In genomic region chr12:10130042-10130441, GRCh38 we compare ENCODE assay signal across 8 cellular contexts. TPM values are rescaled to one million over a fixed set of nuclear protein-coding genes. Genes with fewer than 3 reads are reported as not detected.
A peak's percentile ranks its signal among the peaks of the same experiment; 100 is the strongest.
DNase-seq lines count a peak whose midpoint lies in the region; ATAC-seq, FAIRE-seq and TF ChIP-seq lines count a peak whose summit lies in the region.

Gene CLEC7A (minus strand): TSS chr12:10130199. CDS start chr12:10130082, 117 bp downstream.

- H3K4me1 ChIP-seq in H1 (replicated peaks in 1 of 4; ENCODE audit: control insufficient read depth in 3 of 4, insufficient read depth in 4 of 4, low read length in 3 of 4) (peaks cover 0 to 11% (median 7%) of the 10 kb centered on the region in 4 experiments; a peak in 4 of 7 replicates), tibial artery (no peaks in the 10 kb centered on the region), kidney (ENCODE audit: control insufficient read depth in 1 of 2, insufficient read depth in 1 of 2, low read depth in 1 of 2, low read length in 2 of 2) (peaks cover 0 to 4% of the 10 kb centered on the region in 2 donors)

- no peak within 1 kb of the TSS for H2BK5ac ChIP-seq in H1 (ENCODE audit: low read depth, low read length)

- no peak for TF ChIP-seq CTCF in natural killer cell (IDR thresholded peaks at IDR 0.05)
- no peak for TF ChIP-seq CTCF in H1 (IDR thresholded peaks at IDR 0.05; ENCODE audit: control extremely low read depth in 1 of 3, insufficient read depth in 1 of 3, low read depth in 1 of 3, low read length in 3 of 3)
- TF ChIP-seq CTCF in tibial artery (IDR thresholded peaks at IDR 0.05), result no peak
- no peak for TF ChIP-seq CTCF in kidney (IDR thresholded peaks at IDR 0.05; ENCODE audit: borderline replicate concordance, extremely low read depth, insufficient read depth)

- H2BK15ac ChIP-seq in H1 (ENCODE audit: low read length), result no peak within 1 kb of the TSS

- no peak for FAIRE-seq in H1 (lab: Jason Lieb, UNC)
- FAIRE-seq in kidney (lab: Jason Lieb, UNC), result no peak

- H3K9me3 ChIP-seq in H1 (ENCODE audit: insufficient read depth in 2 of 2, low read depth in 1 of 2, low read length in 1 of 2) (no peaks in the 10 kb centered on the region), tibial artery (no peaks in the 10 kb centered on the region), kidney (ENCODE audit: control insufficient read depth in 1 of 2, low read length in 2 of 2) (no peaks in the 10 kb centered on the region)

- H3K36me3 Mint-ChIP-seq in natural killer cell, result no peaks in the 10 kb centered on the region
- H3K36me3 Mint-ChIP-seq in natural killer cell treated with Interleukin-12 subunit alpha and Interleukin-12 subunit beta and Interleukin-15 and Interleukin-18, amount 100 ng/mL, for 72 hours, result no peaks in the 10 kb centered on the region

- H3K4ac ChIP-seq in H1 (replicated peaks; ENCODE audit: insufficient read length, low read depth, low read length), result no peak within 1 kb of the TSS

- no peak within 1 kb of the TSS for H3K23ac ChIP-seq in H1 (ENCODE audit: insufficient read length)

- no peaks in the 10 kb centered on the region for H3K36me3 ChIP-seq in H1 (ENCODE audit: control insufficient read depth in 2 of 4, insufficient read depth in 4 of 4, low read length in 3 of 4)
- H3K36me3 ChIP-seq in tibial artery, result no peaks in the 10 kb centered on the region
- no peaks in the 10 kb centered on the region for H3K36me3 ChIP-seq in kidney (ENCODE audit: control insufficient read depth in 1 of 2, insufficient read depth in 2 of 2, low read length in 2 of 2)

- H3K14ac ChIP-seq in H1 (ENCODE audit: insufficient read length), result no peak within 1 kb of the TSS

- H3K9me3 Mint-ChIP-seq in natural killer cell, result no peaks in the 10 kb centered on the region
- no peaks in the 10 kb centered on the region for H3K9me3 Mint-ChIP-seq in natural killer cell treated with Interleukin-12 subunit alpha and Interleukin-12 subunit beta and Interleukin-15 and Interleukin-18, amount 100 ng/mL, for 72 hours

- intact Hi-C loops in natural killer cell (cut with micrococcal nuclease), result no loop called here
- intact Hi-C loops in tibial artery (cut with DNase I; ENCODE audit: low total_unique reads), result no loop called here
- intact Hi-C loops in kidney (cut with DNase I), result no loop called here

- WGBS in H1 (ENCODE audit: extremely low coverage in 1 of 2, insufficient coverage in 1 of 2, insufficient read length in 1 of 2, insufficient replicate concordance in 2 of 2, low coverage in 1 of 2, low lambda C conversion rate in 2 of 2, missing lambda C conversion rate in 1 of 2), 2 experiments, result 86% methylated on average over 1 of the region's 1 CpG; no CpG with 5 or more reads in 1 of the 2 experiments

- POLR2A ChIA-PET in H1 (lab: Charles Lee; ENCODE audit: partially characterized antibody), result interaction anchor here (1.2 kb wide), 1 partner anchor 23 kb away, joined by 4 read pairs; no protein-coding TSS in a partner anchor

- H4K5ac ChIP-seq in H1 (ENCODE audit: insufficient read length, low read depth, low read length), result no peak within 1 kb of the TSS

- no peak within 1 kb of the TSS for H2BK12ac ChIP-seq in H1 (ENCODE audit: low read depth, low read length)

- H3K4me2 ChIP-seq in H1 (ENCODE audit: insufficient read depth in 1 of 2, low read depth in 2 of 2, low read length in 2 of 2), result no peak within 1 kb of the TSS

- no peak within 1 kb of the TSS; the same call in 1 of the 2 replicates for H2BK20ac ChIP-seq in H1 (ENCODE audit: low read length)

- TF ChIP-seq RAD21 in H1 (IDR thresholded peaks at IDR 0.05 in 1 of 2, conservative IDR thresholded peaks at IDR 0.05 in 1 of 2; ENCODE audit: low read depth in 2 of 2, low read length in 2 of 2), result no peak

- DNase-seq in natural killer cell (no peak), H1 (ENCODE audit: low read depth in 1 of 2, low spot score in 2 of 2) (no peak), tibial artery (no peak), NCI-H526 treated with DMSO at 0.1 percent for 48 hours (lab: John Stamatoyannopoulos, UW) (no peak), kidney (no peak), erythroblast (lab: John Stamatoyannopoulos, UW) (no peak)
- DNase-seq in natural killer cell treated with Interleukin-12 subunit alpha and Interleukin-12 subunit beta and Interleukin-15 and Interleukin-18, amount 100 ng/mL, for 72 hours (ENCODE audit: low spot score), result no peak

- H3K56ac ChIP-seq in H1 (replicated peaks; ENCODE audit: insufficient read length, low read depth, low read length), result no peak within 1 kb of the TSS

- H4K8ac ChIP-seq in H1 (ENCODE audit: extremely low read depth, insufficient read depth, low read length), result no peak within 1 kb of the TSS

- no peak within 1 kb of the TSS for H3K27ac Mint-ChIP-seq in natural killer cell
- no peak within 1 kb of the TSS for H3K27ac Mint-ChIP-seq in natural killer cell treated with Interleukin-12 subunit alpha and Interleukin-12 subunit beta and Interleukin-15 and Interleukin-18, amount 100 ng/mL, for 72 hours

- no peaks in the 10 kb centered on the region for H3K23me2 ChIP-seq in H1 (ENCODE audit: low read depth, low read length)

- no peak for ATAC-seq in natural killer cell
- no peak for ATAC-seq in natural killer cell treated with Interleukin-12 subunit alpha and Interleukin-12 subunit beta and Interleukin-15 and Interleukin-18, amount 100 ng/mL, for 72 hours
- ATAC-seq in HG03571 (IDR thresholded peaks at IDR 0.05; ENCODE audit: unreplicated experiment), result peak; percentile 79

- no peaks in the 10 kb centered on the region for H3K79me2 ChIP-seq in H1 (ENCODE audit: control insufficient read depth in 1 of 2, insufficient read depth in 2 of 2, low read length in 2 of 2)

- no peak within 1 kb of the TSS for H3K4me3 Mint-ChIP-seq in natural killer cell
- no peak within 1 kb of the TSS for H3K4me3 Mint-ChIP-seq in natural killer cell treated with Interleukin-12 subunit alpha and Interleukin-12 subunit beta and Interleukin-15 and Interleukin-18, amount 100 ng/mL, for 72 hours

- H4K91ac ChIP-seq in H1 (replicated peaks; ENCODE audit: insufficient read length, low read length), result no peak within 1 kb of the TSS

- H4K20me1 ChIP-seq in H1 (replicated peaks in 1 of 2; ENCODE audit: control insufficient read depth in 1 of 2, insufficient read depth in 2 of 2, low read length in 2 of 2), result no peaks in the 10 kb centered on the region

- H2BK120ac ChIP-seq in H1 (replicated peaks; ENCODE audit: low read depth, low read length), result no peak within 1 kb of the TSS

- no peaks in the 10 kb centered on the region for H3K79me1 ChIP-seq in H1 (ENCODE audit: low read depth, low read length)

- no peak within 1 kb of the TSS for H3K9ac ChIP-seq in H1 (replicated peaks in 1 of 4; ENCODE audit: extremely low read depth in 1 of 4, low read depth in 3 of 4, low read length in 3 of 4)
- H3K9ac ChIP-seq in kidney (ENCODE audit: low read length in 2 of 2), result no peak within 1 kb of the TSS

- CTCF ChIA-PET in H1 (lab: Charles Lee; ENCODE audit: partially characterized antibody), result interaction anchor here (0.7 to 2.6 kb wide), 7 partner anchors 10 to 1605 kb away, joined by 3 to 14 read pairs (median 4); partner anchors contain the start of gene CLEC12B

- H3K18ac ChIP-seq in H1 (ENCODE audit: extremely low read depth, low read length), result no peak within 1 kb of the TSS

- H3K27ac ChIP-seq in H1 (ENCODE audit: low read depth, low read length) (no peak within 1 kb of the TSS), tibial artery (no peak within 1 kb of the TSS), kidney (ENCODE audit: low read depth in 2 of 2, low read length in 2 of 2) (no peak within 1 kb of the TSS)

- H2AK5ac ChIP-seq in H1 (ENCODE audit: low read depth, low read length), result no peak within 1 kb of the TSS

- no peak within 1 kb of the TSS for H3K4me3 ChIP-seq in H1 (ENCODE audit: extremely low read depth in 1 of 4, insufficient read depth in 2 of 4, low read depth in 3 of 4, low read length in 4 of 4)
- H3K4me3 ChIP-seq in tibial artery, result peak within 1 kb of the TSS; percentile 9 to 27
- H3K4me3 ChIP-seq in kidney (ENCODE audit: low read length in 2 of 2), result no peak within 1 kb of the TSS

- H3K27me3 ChIP-seq in H1 (replicated peaks in 1 of 4; ENCODE audit: control insufficient read depth in 3 of 4, extremely low read depth in 1 of 4, insufficient read depth in 3 of 4, low read length in 3 of 4) (no peaks in the 10 kb centered on the region), tibial artery (no peaks in the 10 kb centered on the region)

- H3K27me3 Mint-ChIP-seq in natural killer cell (ENCODE audit: low read depth in 2 of 2), result peaks cover 0 to 11% of the 10 kb centered on the region in 2 donors
- peaks cover 8 to 11% of the 10 kb centered on the region in 2 donors for H3K27me3 Mint-ChIP-seq in natural killer cell treated with Interleukin-12 subunit alpha and Interleukin-12 subunit beta and Interleukin-15 and Interleukin-18, amount 100 ng/mL, for 72 hours

- peak within 1 kb of the TSS; percentile 14; the same call in 1 of the 2 replicates for H2AFZ ChIP-seq in H1 (ENCODE audit: low read length)

- TF ChIP-seq EP300 in H1 (IDR thresholded peaks at IDR 0.05; ENCODE audit: borderline replicate concordance in 1 of 2, low read depth in 2 of 2, low read length in 2 of 2), result no peak

- peaks cover 4% of the 10 kb centered on the region in 2 donors for H3K4me1 Mint-ChIP-seq in natural killer cell
- H3K4me1 Mint-ChIP-seq in natural killer cell treated with Interleukin-12 subunit alpha and Interleukin-12 subunit beta and Interleukin-15 and Interleukin-18, amount 100 ng/mL, for 72 hours (ENCODE audit: low read depth in 2 of 2), result peaks cover 0 to 7% of the 10 kb centered on the region in 2 donors

- no peak for TF ChIP-seq POLR2A in H1 (IDR thresholded peaks at IDR 0.05; ENCODE audit: control extremely low read depth in 1 of 2, low read depth in 2 of 2, low read length in 2 of 2)
- no peak for TF ChIP-seq POLR2A in erythroblast (IDR thresholded peaks at IDR 0.05; ENCODE audit: low read length)

TF ChIP-seq in H1, 55 proteins besides CTCF, POLR2A, EP300 and RAD21 (continues in another document):
- no peak for TF ChIP-seq TBP (IDR thresholded peaks at IDR 0.05; ENCODE audit: low read depth, low read length)
- no peak for TF ChIP-seq SIX5 (IDR thresholded peaks at IDR 0.05; ENCODE audit: low read depth, low read length)

RNA-seq across cellular contexts. Expression of gene CLEC7A, which starts in this region (rescaled TPM):
- 10 to 100 TPM in 2 of 3 donors, 1 to 10 TPM in 1; 7.7 to 22.3 (median 20.8) TPM for total RNA-seq in natural killer cell
- total RNA-seq in natural killer cell treated with Interleukin-12 subunit alpha and Interleukin-12 subunit beta and Interleukin-15 and Interleukin-18, amount 100 ng/mL, for 72 hours, result not detected
- 0.15 TPM in 1 of 2 replicates, not detected in the other for total RNA-seq in H1 (2021; fragmentation: NEBNext Ultra II Directional; extraction: Animal tissue kit (Norgen Biotek cat#: 25700))
- 0.06 and 0.09 TPM in 2 replicates for polyA plus RNA-seq in H1 (2011; rRNA removed)
- polyA plus RNA-seq in H1 (2011; cell fraction: cytosol; rRNA removed), result 0.13 TPM
- not detected for polyA plus RNA-seq in H1 (2011; cell fraction: nucleus; rRNA removed)
- 0.13 to 0.20 TPM (median 0.19 TPM) in 3 of 4 replicates, not detected in the other for polyA plus RNA-seq in H1 (2012, experiment 1 of 2)
- not detected for polyA plus RNA-seq in H1 (2012, experiment 2 of 2)
- 0.08 TPM for polyA plus RNA-seq in H1 (2013, experiment 1 of 2)
- not detected for polyA plus RNA-seq in H1 (2013, experiment 2 of 2)
- polyA minus RNA-seq in H1 (2011; rRNA and poly(A)+ RNA removed), result 0.32 TPM in 1 of 2 replicates, not detected in the other
- not detected for polyA minus RNA-seq in H1 (2011; cell fraction: cytosol; rRNA and poly(A)+ RNA removed)
- not detected for polyA minus RNA-seq in H1 (2011; cell fraction: nucleus; rRNA and poly(A)+ RNA removed)
- total RNA-seq in kidney, result 20.0 TPM
- 0.43 TPM for polyA plus RNA-seq in kidney (ENCODE audit: insufficient read depth, low read depth, low replicate concordance)

Comparison
In these comparisons a context has a peak if more than half of its experiments do, and no peak if none do; other contexts are left out.
1. H3K4me3 ChIP-seq: peak in tibial artery (2 of 2); none in H1 (0 of 4) and kidney (0 of 2).